In genomic region chrX:26889574-26889973, GRCh38 we compare ENCODE assay signal across 17 cellular contexts.
"Had no signal": no experiment of that assay in that cellular context is flagged by ENCODE, and none has a peak within 500 bp of the region (broad histone marks: within the 10 kb centered on the region; RNA-seq: fewer than 3 reads in every experiment).

No MANE protein-coding gene starts in this region.

- H3K27ac ChIP-seq: dorsolateral prefrontal cortex, psoas muscle, right lobe of liver, spleen had no signal

- H3K36me3 ChIP-seq: right lobe of liver, spleen had no signal

- ATAC-seq: activated T-cell treated with anti-CD3 and anti-CD28 coated beads, Interleukin-2, amount 50 U/mL, for 72 hours; left ventricle myocardium superior; psoas muscle; right lobe of liver; stimulated activated memory B cell treated with anti-CD40 and anti-IgM and Interleukin-4, amounts not matched to agents 10 μg/mL and 1 μg/mL and 100 μg/mL, for 72 hours had no signal

- H3K9me3 ChIP-seq: right lobe of liver had no signal

- H3K27me3 Mint-ChIP-seq: activated naive CD8-positive, alpha-beta T cell treated with anti-CD3 and anti-CD28 coated beads, Interleukin-2, amount 10 ng/mL, durations not matched to agents 7 days and 5 days; stimulated activated memory B cell treated with anti-CD40 and anti-IgM and Interleukin-4, amounts not matched to agents 10 μg/mL and 1 μg/mL and 100 μg/mL, for 72 hours had no signal

- H3K4me3 ChIP-seq: dorsolateral prefrontal cortex, psoas muscle, right lobe of liver, spleen had no signal

- H3K36me3 Mint-ChIP-seq: activated naive CD8-positive, alpha-beta T cell treated with anti-CD3 and anti-CD28 coated beads, Interleukin-2, amount 10 ng/mL, durations not matched to agents 7 days and 5 days; stimulated activated memory B cell treated with anti-CD40 and anti-IgM and Interleukin-4, amounts not matched to agents 10 μg/mL and 1 μg/mL and 100 μg/mL, for 72 hours had no signal

- H3K27me3 ChIP-seq: right lobe of liver, spleen had no signal

- H3K27ac Mint-ChIP-seq: activated naive CD8-positive, alpha-beta T cell treated with anti-CD3 and anti-CD28 coated beads, Interleukin-2, amount 10 ng/mL, durations not matched to agents 7 days and 5 days; activated T-cell treated with anti-CD3 and anti-CD28 coated beads, Interleukin-2, amount 50 U/mL, for 72 hours; nephron progenitor cell; stimulated activated memory B cell treated with anti-CD40 and anti-IgM and Interleukin-4, amounts not matched to agents 10 μg/mL and 1 μg/mL and 100 μg/mL, for 72 hours had no signal

- FAIRE-seq: bronchial epithelial cell, frontal cortex had no signal

- H3K4me3 Mint-ChIP-seq: activated naive CD8-positive, alpha-beta T cell treated with anti-CD3 and anti-CD28 coated beads, Interleukin-2, amount 10 ng/mL, durations not matched to agents 7 days and 5 days; activated T-cell treated with anti-CD3 and anti-CD28 coated beads, Interleukin-2, amount 50 U/mL, for 72 hours; nephron progenitor cell; stimulated activated memory B cell treated with anti-CD40 and anti-IgM and Interleukin-4, amounts not matched to agents 10 μg/mL and 1 μg/mL and 100 μg/mL, for 72 hours had no signal

- DNase-seq: activated CD4-positive, alpha-beta T cell treated with anti-CD3 and anti-CD28 coated beads for 1 hour; activated CD4-positive, alpha-beta T cell treated with anti-CD3 and anti-CD28 coated beads, Interleukin-2, amount 50 U/mL, for 48 hours; activated naive CD8-positive, alpha-beta T cell treated with anti-CD3 and anti-CD28 coated beads, Interleukin-2, amount 10 ng/mL, durations not matched to agents 7 days and 5 days; activated T-cell treated with anti-CD3 and anti-CD28 coated beads, Interleukin-2, amount 50 U/mL, for 72 hours; aorta; left ventricle myocardium superior; mesendoderm; nephron progenitor cell; psoas muscle; right lobe of liver; spleen; stimulated activated CD4-positive, alpha-beta T cell treated with anti-CD3 and anti-CD28 coated beads, Interleukin-1b, Interleukin-23, amount 100 ng/mL, for 48 hours; trophoblast cell had no signal

- H3K4me1 Mint-ChIP-seq: activated naive CD8-positive, alpha-beta T cell treated with anti-CD3 and anti-CD28 coated beads, Interleukin-2, amount 10 ng/mL, durations not matched to agents 7 days and 5 days; nephron progenitor cell; stimulated activated memory B cell treated with anti-CD40 and anti-IgM and Interleukin-4, amounts not matched to agents 10 μg/mL and 1 μg/mL and 100 μg/mL, for 72 hours had no signal

- H3K4me1 ChIP-seq: psoas muscle, right lobe of liver, spleen had no signal
